Comparison of ENCODE assay signal across 1 cellular context in the genomic region with DNA sequence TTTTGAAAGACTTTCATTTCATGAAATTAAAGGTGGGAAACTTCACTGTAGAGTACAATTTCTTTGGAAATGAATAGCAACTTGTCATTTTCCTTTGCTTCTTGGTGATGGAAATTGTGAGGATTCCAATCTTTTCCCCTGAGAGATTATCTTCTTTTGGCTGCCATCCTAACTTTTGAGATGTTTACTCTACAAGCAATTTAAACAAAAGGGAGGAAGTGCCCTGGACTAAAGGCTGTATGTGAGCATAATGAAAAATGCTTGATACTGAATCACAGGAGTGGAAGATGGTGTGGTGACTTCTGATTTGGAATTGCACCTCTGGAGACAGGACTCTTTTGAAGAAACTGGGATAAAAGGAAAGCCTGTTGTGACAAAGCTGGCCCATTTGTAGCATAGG.
TF ChIP-seq lines count a peak whose summit lies in the region.

No MANE protein-coding gene starts in this region.

TF ChIP-seq in HepG2, 621 proteins besides CTCF, POLR2A, EP300 and RAD21 (continued from another document):
- no peak for TF ChIP-seq POGK (CRISPR knock-in tag; conservative IDR thresholded peaks at IDR 0.05)
- no peak for TF ChIP-seq ZNF501 (CRISPR knock-in tag; IDR thresholded peaks at IDR 0.05)
- TF ChIP-seq, protein P1, sequence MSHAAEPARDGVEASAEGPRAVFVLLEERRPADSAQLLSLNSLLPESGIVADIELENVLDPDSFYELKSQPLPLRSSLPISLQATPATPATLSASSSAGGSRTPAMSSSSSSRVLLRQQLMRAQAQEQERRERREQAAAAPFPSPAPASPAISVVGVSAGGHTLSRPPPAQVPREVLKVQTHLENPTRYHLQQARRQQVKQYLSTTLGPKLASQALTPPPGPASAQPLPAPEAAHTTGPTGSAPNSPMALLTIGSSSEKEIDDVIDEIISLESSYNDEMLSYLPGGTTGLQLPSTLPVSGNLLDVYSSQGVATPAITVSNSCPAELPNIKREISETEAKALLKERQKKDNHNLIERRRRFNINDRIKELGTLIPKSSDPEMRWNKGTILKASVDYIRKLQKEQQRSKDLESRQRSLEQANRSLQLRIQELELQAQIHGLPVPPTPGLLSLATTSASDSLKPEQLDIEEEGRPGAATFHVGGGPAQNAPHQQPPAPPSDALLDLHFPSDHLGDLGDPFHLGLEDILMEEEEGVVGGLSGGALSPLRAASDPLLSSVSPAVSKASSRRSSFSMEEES (CRISPR knock-in tag; IDR thresholded peaks at IDR 0.05), result no peak
- 0 out of 2 replicates have a peak, but pooled peaks have one; percentile 13 for TF ChIP-seq ZNF644 (CRISPR knock-in tag; IDR thresholded peaks at IDR 0.05; ENCODE audit: low read depth)
- no peak for TF ChIP-seq HMG20B (CRISPR knock-in tag; conservative IDR thresholded peaks at IDR 0.05)
- no peak for TF ChIP-seq PRMT3 (CRISPR knock-in tag; IDR thresholded peaks at IDR 0.05; ENCODE audit: borderline replicate concordance, low read depth)
- no peak for TF ChIP-seq ONECUT2 (CRISPR knock-in tag; IDR thresholded peaks at IDR 0.05)
- TF ChIP-seq, protein P2, sequence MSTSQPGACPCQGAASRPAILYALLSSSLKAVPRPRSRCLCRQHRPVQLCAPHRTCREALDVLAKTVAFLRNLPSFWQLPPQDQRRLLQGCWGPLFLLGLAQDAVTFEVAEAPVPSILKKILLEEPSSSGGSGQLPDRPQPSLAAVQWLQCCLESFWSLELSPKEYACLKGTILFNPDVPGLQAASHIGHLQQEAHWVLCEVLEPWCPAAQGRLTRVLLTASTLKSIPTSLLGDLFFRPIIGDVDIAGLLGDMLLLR (CRISPR knock-in tag; IDR thresholded peaks at IDR 0.05), result no peak
- TF ChIP-seq HMG20A (CRISPR knock-in tag; IDR thresholded peaks at IDR 0.05; ENCODE audit: borderline replicate concordance), result peak; percentile 36; the same call in 1 of the 2 replicates
- TF ChIP-seq, protein P3, sequence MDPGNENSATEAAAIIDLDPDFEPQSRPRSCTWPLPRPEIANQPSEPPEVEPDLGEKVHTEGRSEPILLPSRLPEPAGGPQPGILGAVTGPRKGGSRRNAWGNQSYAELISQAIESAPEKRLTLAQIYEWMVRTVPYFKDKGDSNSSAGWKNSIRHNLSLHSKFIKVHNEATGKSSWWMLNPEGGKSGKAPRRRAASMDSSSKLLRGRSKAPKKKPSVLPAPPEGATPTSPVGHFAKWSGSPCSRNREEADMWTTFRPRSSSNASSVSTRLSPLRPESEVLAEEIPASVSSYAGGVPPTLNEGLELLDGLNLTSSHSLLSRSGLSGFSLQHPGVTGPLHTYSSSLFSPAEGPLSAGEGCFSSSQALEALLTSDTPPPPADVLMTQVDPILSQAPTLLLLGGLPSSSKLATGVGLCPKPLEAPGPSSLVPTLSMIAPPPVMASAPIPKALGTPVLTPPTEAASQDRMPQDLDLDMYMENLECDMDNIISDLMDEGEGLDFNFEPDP (CRISPR knock-in tag; conservative IDR thresholded peaks at IDR 0.05), result no peak
- no peak for TF ChIP-seq ZNF329 (CRISPR knock-in tag; IDR thresholded peaks at IDR 0.05; ENCODE audit: low read depth)
- TF ChIP-seq HOXA9 (CRISPR knock-in tag; IDR thresholded peaks at IDR 0.05; ENCODE audit: borderline replicate concordance), result no peak
- TF ChIP-seq ZNF331 (CRISPR knock-in tag; IDR thresholded peaks at IDR 0.05), result 0 out of 2 replicates have a peak, but pooled peaks have one; percentile 10
- no peak for TF ChIP-seq ELK4 (CRISPR knock-in tag; IDR thresholded peaks at IDR 0.05; ENCODE audit: borderline replicate concordance)
- no peak for TF ChIP-seq ZNF180 (CRISPR knock-in tag; IDR thresholded peaks at IDR 0.05; ENCODE audit: borderline replicate concordance, low read depth)
- TF ChIP-seq FOXP1 (IDR thresholded peaks at IDR 0.05), result no peak
- TF ChIP-seq FOXP1 (CRISPR knock-in tag; IDR thresholded peaks at IDR 0.05), result 0 out of 2 replicates have a peak, but pooled peaks have one; percentile 12
- TF ChIP-seq MBD4 (IDR thresholded peaks at IDR 0.05; ENCODE audit: borderline replicate concordance, low read length), result no peak
- no peak for TF ChIP-seq ZFY (CRISPR knock-in tag; IDR thresholded peaks at IDR 0.05)
- no peak for TF ChIP-seq AKAP8 (CRISPR knock-in tag; IDR thresholded peaks at IDR 0.05)
- no peak for TF ChIP-seq FOXM1 (CRISPR knock-in tag; IDR thresholded peaks at IDR 0.05)
- no peak for TF ChIP-seq ZC3H4 (CRISPR knock-in tag; IDR thresholded peaks at IDR 0.05; ENCODE audit: borderline replicate concordance)
- no peak for TF ChIP-seq NCOR1 (IDR thresholded peaks at IDR 0.05; ENCODE audit: borderline replicate concordance, low read length)
- peak; percentile 32; the same call in 1 of the 2 replicates for TF ChIP-seq SOX5 (CRISPR knock-in tag; IDR thresholded peaks at IDR 0.05; ENCODE audit: borderline replicate concordance)
- no peak for TF ChIP-seq ZNF543 (CRISPR knock-in tag; IDR thresholded peaks at IDR 0.05)
- TF ChIP-seq FOXA3 (CRISPR knock-in tag; IDR thresholded peaks at IDR 0.05), result peak; percentile 75
- peak; percentile 53; the same call in 1 of the 2 replicates for TF ChIP-seq ETV5 (CRISPR knock-in tag; IDR thresholded peaks at IDR 0.05; ENCODE audit: borderline replicate concordance)
- TF ChIP-seq JUND (CRISPR knock-in tag; IDR thresholded peaks at IDR 0.05), result no peak
- TF ChIP-seq, protein P4, sequence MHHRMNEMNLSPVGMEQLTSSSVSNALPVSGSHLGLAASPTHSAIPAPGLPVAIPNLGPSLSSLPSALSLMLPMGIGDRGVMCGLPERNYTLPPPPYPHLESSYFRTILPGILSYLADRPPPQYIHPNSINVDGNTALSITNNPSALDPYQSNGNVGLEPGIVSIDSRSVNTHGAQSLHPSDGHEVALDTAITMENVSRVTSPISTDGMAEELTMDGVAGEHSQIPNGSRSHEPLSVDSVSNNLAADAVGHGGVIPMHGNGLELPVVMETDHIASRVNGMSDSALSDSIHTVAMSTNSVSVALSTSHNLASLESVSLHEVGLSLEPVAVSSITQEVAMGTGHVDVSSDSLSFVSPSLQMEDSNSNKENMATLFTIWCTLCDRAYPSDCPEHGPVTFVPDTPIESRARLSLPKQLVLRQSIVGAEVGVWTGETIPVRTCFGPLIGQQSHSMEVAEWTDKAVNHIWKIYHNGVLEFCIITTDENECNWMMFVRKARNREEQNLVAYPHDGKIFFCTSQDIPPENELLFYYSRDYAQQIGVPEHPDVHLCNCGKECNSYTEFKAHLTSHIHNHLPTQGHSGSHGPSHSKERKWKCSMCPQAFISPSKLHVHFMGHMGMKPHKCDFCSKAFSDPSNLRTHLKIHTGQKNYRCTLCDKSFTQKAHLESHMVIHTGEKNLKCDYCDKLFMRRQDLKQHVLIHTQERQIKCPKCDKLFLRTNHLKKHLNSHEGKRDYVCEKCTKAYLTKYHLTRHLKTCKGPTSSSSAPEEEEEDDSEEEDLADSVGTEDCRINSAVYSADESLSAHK (CRISPR knock-in tag; IDR thresholded peaks at IDR 0.05; ENCODE audit: borderline replicate concordance), result no peak
- TF ChIP-seq GATAD2A (CRISPR knock-in tag; IDR thresholded peaks at IDR 0.05), result peak; percentile 49; the same call in 1 of the 2 replicates
- no peak for TF ChIP-seq ATAD3A (CRISPR knock-in tag; IDR thresholded peaks at IDR 0.05)
- no peak for TF ChIP-seq ZNF530 (CRISPR knock-in tag; IDR thresholded peaks at IDR 0.05; ENCODE audit: low read depth)
- no peak for TF ChIP-seq TGIF2 (CRISPR knock-in tag; IDR thresholded peaks at IDR 0.05)
